Comparison of ENCODE assay signal across 21 cellular contexts in genomic region chr11:99376463-99376862, GRCh38.
"Had no signal": no experiment of that assay in that cellular context is flagged by ENCODE, and none has a peak within 500 bp of the region (broad histone marks: within the 10 kb centered on the region; RNA-seq: fewer than 3 reads in every experiment).

No MANE protein-coding gene starts in this region.

- H3K27me3 ChIP-seq: colonic mucosa, esophagus muscularis mucosa, foreskin keratinocyte, gastroesophageal sphincter, heart left ventricle, hepatocyte, left lung, neural progenitor cell, sigmoid colon, stomach, thyroid gland had no signal

- H3K79me2 ChIP-seq: hepatocyte had no signal

- H3K4me3 ChIP-seq: colonic mucosa, esophagus muscularis mucosa, gastroesophageal sphincter, heart left ventricle, hepatocyte, left lung, mucosa of descending colon, neural progenitor cell, psoas muscle, sigmoid colon, stomach, thyroid gland had no signal

- H3K9me3 ChIP-seq: colonic mucosa, esophagus muscularis mucosa, gastroesophageal sphincter, heart left ventricle, mucosa of descending colon, psoas muscle, sigmoid colon, stomach, thyroid gland had no signal

- H3K36me3 ChIP-seq: colonic mucosa, esophagus muscularis mucosa, gastroesophageal sphincter, heart left ventricle, left lung, neural progenitor cell, sigmoid colon, stomach, thyroid gland had no signal

- DNase-seq: colonic mucosa; effector memory CD4-positive, alpha-beta T cell; foreskin keratinocyte; heart left ventricle; left cardiac atrium; left lung; mesenchymal stem cell; mucosa of descending colon; naive thymus-derived CD4-positive, alpha-beta T cell; psoas muscle; right cardiac atrium; sigmoid colon; stimulated activated CD4-positive, alpha-beta T cell treated with anti-CD3 and anti-CD28 coated beads, Interleukin-2, amount 100 ng/mL, for 24 hours; stimulated activated CD4-positive, alpha-beta T cell treated with anti-CD3 and anti-CD28 coated beads, Interleukin-4, amount 100 ng/mL, for 24 hours; stimulated activated naive CD4-positive, alpha-beta T cell treated with Interleukin-2 at 50 U/mL for 16 hours; stomach; thyroid gland had no signal

- H3K4me1 ChIP-seq: colonic mucosa, esophagus muscularis mucosa, foreskin keratinocyte, gastroesophageal sphincter, left lung, neural progenitor cell, sigmoid colon, stomach, thyroid gland had no signal

- H3K27ac ChIP-seq: colonic mucosa, esophagus muscularis mucosa, foreskin keratinocyte, gastroesophageal sphincter, heart left ventricle, hepatocyte, left lung, neural progenitor cell, psoas muscle, sigmoid colon, stomach, thyroid gland had no signal

- H2AFZ ChIP-seq: hepatocyte, neural progenitor cell had no signal

- H3K4me2 ChIP-seq: hepatocyte, neural progenitor cell had no signal
